In genomic region chr11:65867284-65868071, GRCh38 we compare ENCODE assay signal across 11 cellular contexts. TPM values are rescaled to one million over a fixed set of nuclear protein-coding genes. Genes with fewer than 3 reads are reported as not detected.
DNase-seq lines count a peak whose midpoint lies in the region; ATAC-seq and TF ChIP-seq lines count a peak whose summit lies in the region.
"Had no signal": no experiment of that assay in that cellular context is flagged by ENCODE, and none has a peak within 500 bp of the region (broad histone marks: within the 10 kb centered on the region; RNA-seq: fewer than 3 reads in every experiment).

No MANE protein-coding gene starts in this region.

- H3K9me2 ChIP-seq in OCI-LY7 (ENCODE audit: insufficient read depth, low read length): no peaks in the 10 kb centered on the region

- intact Hi-C loops in Right ventricle myocardium inferior (cut with DNase I) (no loop called here), cardiac septum (cut with DNase I) (no loop called here), OCI-LY7 (cut with micrococcal nuclease; ENCODE audit: unreplicated experiment) (no loop called here), left cardiac atrium (cut with DNase I) (no loop called here), sciatic nerve (cut with DNase I) (no loop called here)

- DNase-seq in Right ventricle myocardium inferior (ENCODE audit: missing footprints): peak; percentile 59
- no peak for DNase-seq in cardiac septum (ENCODE audit: low spot score)
- peak; percentile 54 for DNase-seq in OCI-LY7 (ENCODE audit: low spot score)
- peak; percentile 33 for DNase-seq in left cardiac atrium
- DNase-seq in sciatic nerve (ENCODE audit: low spot score): peak; percentile 63
- no peak for DNase-seq in NCI-H2107 (lab: John Stamatoyannopoulos, UW)
- no peak for DNase-seq in GM20000 (ENCODE audit: low spot score)
- no peak for DNase-seq in NCI-H226
- DNase-seq: effector CD8-positive, alpha-beta T cell; KG1; SHP77 treated with DMSO at 0.1 percent for 48 hours had no signal

- no peaks in the 10 kb centered on the region for H3K79me2 ChIP-seq in OCI-LY7 (ENCODE audit: insufficient read depth, low read depth, low read length)

- peaks cover 21% of the 10 kb centered on the region for H3K4me1 ChIP-seq in OCI-LY7 (ENCODE audit: insufficient read depth, low read length, poor library complexity, severe bottlenecking)

- H3K4me3 ChIP-seq in OCI-LY7 (ENCODE audit: low read depth, low read length, poor library complexity, severe bottlenecking): no peak overlapping the region

- H3K27ac ChIP-seq in OCI-LY7 (ENCODE audit: low read depth, low read length, poor library complexity, severe bottlenecking): peak overlapping the region; percentile 28

- H4K20me1 ChIP-seq in OCI-LY7 (ENCODE audit: insufficient read depth, low read length): no peaks in the 10 kb centered on the region

- ATAC-seq in Right ventricle myocardium inferior: no peak
- ATAC-seq in left cardiac atrium: no peak
- no peak for ATAC-seq in sciatic nerve

- H3K9me3 ChIP-seq in OCI-LY7 (ENCODE audit: low read length): no peaks in the 10 kb centered on the region

- TF ChIP-seq CTCF in OCI-LY7 (conservative IDR thresholded peaks at IDR 0.05; ENCODE audit: low read length): no peak
- no peak for TF ChIP-seq CTCF in GM20000 (IDR thresholded peaks at IDR 0.05; ENCODE audit: extremely low read depth, missing control alignments)

- POLR2A ChIA-PET in OCI-LY7 (lab: Charles Lee): interaction anchor here (1.5 kb wide), 1 partner anchor 21 kb away, joined by 3 read pairs; the partner anchor contains the start of gene FIBP

- CTCF ChIA-PET in OCI-LY7 (lab: Charles Lee; ENCODE audit: unreplicated experiment): no interaction called here

- BruUV-seq in OCI-LY7 (replicated peaks; lab: Mats Ljungman, UMichigan): no TSS peak

- peaks cover 49% of the 10 kb centered on the region for H3K36me3 ChIP-seq in OCI-LY7 (ENCODE audit: insufficient read depth, low read length)

- H3K4me2 ChIP-seq in OCI-LY7 (ENCODE audit: low read length): peak overlapping the region; percentile 15; the same call in 1 of the 2 replicates

- H2AFZ ChIP-seq in OCI-LY7 (ENCODE audit: low read length): no peak overlapping the region

RNA-seq across cellular contexts. Expression of gene EFEMP2, which starts 5.1 kb away (rescaled TPM):
- total RNA-seq in Right ventricle myocardium inferior (83.1 TPM), cardiac septum (118 TPM), OCI-LY7 (2022) (7.6 and 8.9 TPM in 2 replicates), left cardiac atrium (100 to 1,000 TPM in 1 of 2 donors, 10 to 100 TPM in 1; 98.0 to 103 TPM), sciatic nerve (88.4 TPM)
- 6.1 and 7.2 TPM in 2 replicates for total RNA-seq in OCI-LY7 (2014; rRNA removed; shearing (Covaris generic))

RNA-seq across cellular contexts. Expression of gene MUS81, which starts 7.2 kb away (rescaled TPM):
- total RNA-seq in Right ventricle myocardium inferior (35.5 TPM), cardiac septum (37.6 TPM), OCI-LY7 (2022) (94.2 and 102 TPM in 2 replicates), left cardiac atrium (10 to 100 TPM; 36.1 to 37.6 TPM), sciatic nerve (46.9 TPM)
- total RNA-seq in OCI-LY7 (2014; rRNA removed; shearing (Covaris generic)): 110 and 130 TPM in 2 replicates

RNA-seq across cellular contexts. Expression of gene CFL1, which starts 9.5 kb away (rescaled TPM):
- total RNA-seq in Right ventricle myocardium inferior: 386 TPM
- total RNA-seq in cardiac septum: 434 TPM
- total RNA-seq in OCI-LY7 (2014; rRNA removed; shearing (Covaris generic)): 1,019 and 1,146 TPM in 2 replicates
- 1,064 and 1,119 TPM in 2 replicates for total RNA-seq in OCI-LY7 (2022)
- 100 to 1,000 TPM; 439 to 554 TPM for total RNA-seq in left cardiac atrium
- total RNA-seq in sciatic nerve: 437 TPM

RNA-seq across cellular contexts. Expression of gene CTSW, which starts 12.2 kb away (rescaled TPM):
- 1.1 TPM for total RNA-seq in Right ventricle myocardium inferior
- 0.83 TPM for total RNA-seq in cardiac septum
- total RNA-seq in OCI-LY7 (2014; rRNA removed; shearing (Covaris generic)): not detected in 2 replicates
- total RNA-seq in OCI-LY7 (2022): not detected in 2 replicates
- 1 to 10 TPM in 1 of 2 donors, under 1 TPM in 1; 0.99 to 2.7 TPM for total RNA-seq in left cardiac atrium
- 2.5 TPM for total RNA-seq in sciatic nerve

RNA-seq across cellular contexts. Expression of gene FIBP, which starts 20.8 kb away (rescaled TPM):
- total RNA-seq in Right ventricle myocardium inferior (44.7 TPM), cardiac septum (62.6 TPM), OCI-LY7 (2022) (89.4 and 97.3 TPM in 2 replicates), left cardiac atrium (10 to 100 TPM; 37.8 to 44.3 TPM), sciatic nerve (37.2 TPM)
- 133 and 184 TPM in 2 replicates for total RNA-seq in OCI-LY7 (2014; rRNA removed; shearing (Covaris generic))

Comparison
In these comparisons a context has a peak if more than half of its experiments do, and no peak if none do; other contexts are left out.
1. DNase-seq: peak in Right ventricle myocardium inferior (single experiment), OCI-LY7 (single experiment), left cardiac atrium (single experiment) and sciatic nerve (single experiment); none in cardiac septum (single experiment), NCI-H2107 (single experiment), GM20000 (single experiment) and NCI-H226 (single experiment).